ENCODE assay signal across 14 cellular contexts in genomic region chr21:46122241-46122671, GRCh38. TPM values are rescaled to one million over a fixed set of nuclear protein-coding genes. Genes with fewer than 3 reads are reported as not detected.
DNase-seq lines count a peak whose midpoint lies in the region; FAIRE-seq and TF ChIP-seq lines count a peak whose summit lies in the region.
"Had no signal": no experiment of that assay in that cellular context is flagged by ENCODE, and none has a peak within 500 bp of the region (broad histone marks: within the 10 kb centered on the region; RNA-seq: fewer than 3 reads in every experiment).

No MANE protein-coding gene starts in this region.

- H3K4me3 ChIP-seq in astrocyte of the spinal cord (ENCODE audit: low read depth, low read length) (no peak overlapping the region), kidney (ENCODE audit: low read length in 2 of 2) (no peak overlapping the region)
- H3K4me3 ChIP-seq: ascending aorta, SJCRH30 had no signal

- H3K36me3 ChIP-seq in kidney (ENCODE audit: control insufficient read depth in 1 of 2, insufficient read depth in 2 of 2, low read length in 2 of 2), result no peaks in the 10 kb centered on the region
- H3K36me3 ChIP-seq: SJCRH30 had no signal

- H3K4me1 ChIP-seq in kidney (ENCODE audit: control insufficient read depth in 1 of 2, insufficient read depth in 1 of 2, low read depth in 1 of 2, low read length in 2 of 2), result no peaks in the 10 kb centered on the region
- H3K4me1 ChIP-seq: ascending aorta, SJCRH30 had no signal

- H3K27ac ChIP-seq in kidney (ENCODE audit: low read depth in 2 of 2, low read length in 2 of 2), result no peak overlapping the region
- H3K27ac ChIP-seq: SJCRH30 had no signal

- intact Hi-C loops in kidney (cut with DNase I), result no loop called here

- H3K9me3 ChIP-seq in kidney (ENCODE audit: control insufficient read depth in 1 of 2, low read length in 2 of 2), result no peaks in the 10 kb centered on the region
- H3K9me3 ChIP-seq: ascending aorta, SJCRH30 had no signal

- no peak for FAIRE-seq in kidney (lab: Jason Lieb, UNC)

- TF ChIP-seq CTCF in astrocyte of the spinal cord (IDR thresholded peaks at IDR 0.05; ENCODE audit: low read depth, low read length), result no peak
- TF ChIP-seq CTCF in kidney (IDR thresholded peaks at IDR 0.05; ENCODE audit: borderline replicate concordance, extremely low read depth, insufficient read depth), result no peak

- in situ Hi-C loops in astrocyte of the spinal cord (cut with HindIII; ENCODE audit: low sequenced_read_pairs), result no loop called here

- DNase-seq in stimulated activated CD4-positive, alpha-beta T cell treated with anti-CD3 and anti-CD28 coated beads, Interleukin-15, amount 100 ng/mL, for 24 hours, result peak; percentile 0
- DNase-seq in stimulated activated CD4-positive, alpha-beta T cell treated with anti-CD3 and anti-CD28 coated beads, Interleukin-4, amount 100 ng/mL, for 24 hours, result no peak
- DNase-seq in astrocyte of the spinal cord (ENCODE audit: low read depth, low spot score) (peak; percentile 77), kidney (peak; percentile 41), SHP77 (lab: John Stamatoyannopoulos, UW) (no peak), SW 1271 (lab: John Stamatoyannopoulos, UW) (no peak), COLO668 (lab: John Stamatoyannopoulos, UW; ENCODE audit: unreplicated experiment) (no peak), DMS 273 (lab: John Stamatoyannopoulos, UW; ENCODE audit: unreplicated experiment) (no peak)
- DNase-seq: foreskin melanocyte; NCI-H2171 treated with DMSO at 0.1 percent for 48 hours; stimulated activated naive CD4-positive, alpha-beta T cell had no signal

- H3K9ac ChIP-seq in kidney (ENCODE audit: low read length in 2 of 2), result no peak overlapping the region

RNA-seq across cellular contexts. Expression of gene COL6A2, which starts 24.3 kb away (rescaled TPM):
- 174 TPM for total RNA-seq in kidney
- 52.4 TPM for polyA plus RNA-seq in kidney (ENCODE audit: insufficient read depth, low read depth, low replicate concordance)

RNA-seq across cellular contexts. Expression of gene FTCD, which starts 33.1 kb away (rescaled TPM):
- total RNA-seq in kidney, result 51.6 TPM
- polyA plus RNA-seq in kidney (ENCODE audit: insufficient read depth, low read depth, low replicate concordance), result 273 TPM
- total RNA-seq: SJCRH30 had no signal
- polyA plus RNA-seq: CD4-positive, alpha-beta memory T cell had no signal

Comparison
In these comparisons a context has a peak if more than half of its experiments do, and no peak if none do; other contexts are left out.
1. DNase-seq: peak in stimulated activated CD4-positive, alpha-beta T cell treated with anti-CD3 and anti-CD28 coated beads, Interleukin-15, amount 100 ng/mL, for 24 hours (single experiment), astrocyte of the spinal cord (single experiment) and kidney (single experiment); none in stimulated activated CD4-positive, alpha-beta T cell treated with anti-CD3 and anti-CD28 coated beads, Interleukin-4, amount 100 ng/mL, for 24 hours (single experiment), SHP77 (0 of 2), SW 1271 (0 of 2), COLO668 (single experiment) and DMS 273 (single experiment).